Comparison of ENCODE assay signal across 10 cellular contexts in genomic region chr2:160582481-160583161, GRCh38.
DNase-seq lines count a peak whose midpoint lies in the region; ATAC-seq and TF ChIP-seq lines count a peak whose summit lies in the region.
"Had no signal": no experiment of that assay in that cellular context is flagged by ENCODE, and none has a peak within 500 bp of the region (broad histone marks: within the 10 kb centered on the region; RNA-seq: fewer than 3 reads in every experiment).

No MANE protein-coding gene starts in this region.

- TF ChIP-seq CTCF in SK-N-SH (IDR thresholded peaks at IDR 0.05) = peak; percentile 23
- no peak for TF ChIP-seq CTCF in foreskin fibroblast (IDR thresholded peaks at IDR 0.05; ENCODE audit: low read depth, low read length)
- TF ChIP-seq CTCF in omental fat pad (IDR thresholded peaks at IDR 0.05) = no peak

- H3K27ac ChIP-seq in SK-N-SH (ENCODE audit: low read depth in 2 of 2, low read length in 1 of 2) = peak overlapping the region; percentile 83 to 84

- ATAC-seq in omental fat pad (ENCODE audit: low FRiP score) (peak; percentile 59), GM21515 (IDR thresholded peaks at IDR 0.05; ENCODE audit: unreplicated experiment) (no peak)

- no peaks in the 10 kb centered on the region for H3K27me3 ChIP-seq in SK-N-SH (ENCODE audit: insufficient read depth)

- no peaks in the 10 kb centered on the region for H3K36me3 ChIP-seq in SK-N-SH (replicated peaks in 1 of 2; ENCODE audit: control insufficient read depth in 1 of 2, insufficient read depth in 2 of 2, low read length in 1 of 2)

- no peaks in the 10 kb centered on the region for H3K79me2 ChIP-seq in SK-N-SH (ENCODE audit: insufficient read depth)

- H2AFZ ChIP-seq in SK-N-SH (ENCODE audit: low read depth) = peak overlapping the region; percentile 67

- peak overlapping the region; percentile 55; the same call in 1 of the 2 replicates for H3K9ac ChIP-seq in SK-N-SH

- TF ChIP-seq EP300 in SK-N-SH (IDR thresholded peaks at IDR 0.05; ENCODE audit: borderline replicate concordance in 1 of 2, low read depth in 1 of 2, low read length in 1 of 2) = no peak

- peak overlapping the region; percentile 56 for H3K4me2 ChIP-seq in SK-N-SH

- CTCF ChIA-PET in SK-N-SH (lab: Yijun Ruan, JAX) = interaction anchor here (0.6 to 1.0 kb wide), 3 partner anchors 346 to 437 kb away, joined by 3 to 4 read pairs (median 3); no protein-coding TSS in a partner anchor

- H3K4me3 ChIP-seq in SK-N-SH (ENCODE audit: low read depth in 2 of 2, low read length in 1 of 2) = no peak overlapping the region; a peak in 1 of 4 replicates
- no peak overlapping the region for H3K4me3 ChIP-seq in foreskin fibroblast (ENCODE audit: low read depth in 1 of 2, low read length in 2 of 2)

- H3K4me1 ChIP-seq in SK-N-SH (ENCODE audit: control insufficient read depth in 1 of 2, insufficient read depth in 2 of 2, low read depth in 1 of 2, low read length in 1 of 2) = peaks cover 16 to 22% of the 10 kb centered on the region in 2 experiments

- no peaks in the 10 kb centered on the region for H3K9me3 ChIP-seq in SK-N-SH

- H3K9me2 ChIP-seq in SK-N-SH = no peaks in the 10 kb centered on the region

- peaks cover 26% of the 10 kb centered on the region for H3F3A ChIP-seq in SK-N-SH (replicated peaks; ENCODE audit: insufficient read depth)

- WGBS in SK-N-SH (ENCODE audit: low lambda C conversion rate) = 39% methylated on average over 3 of the region's 3 CpGs

- peak; percentile 61 for DNase-seq in AG20443 (ENCODE audit: low spot score)
- no peak for DNase-seq in SK-N-SH
- DNase-seq in foreskin fibroblast = peak; percentile 40 to 76
- no peak for DNase-seq in omental fat pad (ENCODE audit: low spot score)
- no peak for DNase-seq in stimulated activated naive CD4-positive, alpha-beta T cell treated with Interleukin-2 at 50 U/mL for 16 hours (lab: John Stamatoyannopoulos, UW)
- no peak for DNase-seq in NCI-H510A treated with DMSO at 0.1 percent for 48 hours (lab: John Stamatoyannopoulos, UW)
- DNase-seq in GDM1 (lab: John Stamatoyannopoulos, UW) = no peak
- DNase-seq: stimulated activated CD4-positive, alpha-beta T cell treated with anti-CD3 and anti-CD28 coated beads, Interleukin-2, amount 100 ng/mL, for 48 hours; T-helper 2 cell had no signal

- H4K20me1 ChIP-seq in SK-N-SH (ENCODE audit: insufficient read depth) = no peaks in the 10 kb centered on the region

- POLR2A ChIA-PET in SK-N-SH (lab: Yijun Ruan, JAX) = no interaction called here

- no peak for TF ChIP-seq RAD21 in SK-N-SH (IDR thresholded peaks at IDR 0.05; ENCODE audit: low read length)

TF ChIP-seq in SK-N-SH, 30 proteins besides CTCF, POLR2A, EP300 and RAD21:
- TF ChIP-seq TAF1 (IDR thresholded peaks at IDR 0.05; ENCODE audit: borderline replicate concordance, low read depth, low read length) = no peak
- peak; percentile 64; the same call in 1 of the 2 replicates for TF ChIP-seq TEAD4 (IDR thresholded peaks at IDR 0.05; ENCODE audit: borderline replicate concordance, insufficient read depth)

Comparison
In these comparisons a context has a peak if more than half of its experiments do, and no peak if none do; other contexts are left out.
1. DNase-seq: peak in AG20443 (single experiment) and foreskin fibroblast (2 of 2); none in SK-N-SH (single experiment), omental fat pad (single experiment), stimulated activated naive CD4-positive, alpha-beta T cell treated with Interleukin-2 at 50 U/mL for 16 hours (single experiment), NCI-H510A treated with DMSO at 0.1 percent for 48 hours (single experiment) and GDM1 (single experiment).